ENCODE assay signal across 8 cellular contexts in the genomic region with DNA sequence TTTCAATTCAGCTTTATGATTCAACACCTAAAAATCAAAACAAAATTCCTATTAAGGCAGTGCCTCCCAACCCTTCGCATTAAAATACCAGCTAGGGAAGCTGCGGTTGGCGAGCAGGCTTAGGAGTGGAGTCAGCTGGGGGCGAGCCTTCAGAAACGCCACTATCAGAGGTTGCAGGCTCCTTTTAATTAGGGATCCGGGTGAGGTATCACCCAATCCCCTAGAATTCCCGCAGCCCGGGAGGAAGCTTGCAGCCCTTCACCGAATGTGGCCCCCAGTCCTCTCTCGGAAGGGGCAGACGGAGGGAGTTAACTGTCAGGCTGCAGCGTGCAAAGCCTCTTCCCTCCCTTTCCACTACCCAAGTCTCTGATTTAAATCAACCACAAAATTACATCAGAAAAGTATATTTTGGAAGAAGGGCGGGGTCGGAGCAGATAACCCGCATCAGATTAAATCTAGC. TPM values are rescaled to one million over a fixed set of nuclear protein-coding genes. Genes with fewer than 3 reads are reported as not detected.
DNase-seq lines count a peak whose midpoint lies in the region; ATAC-seq and TF ChIP-seq lines count a peak whose summit lies in the region.

No MANE protein-coding gene starts in this region.

- peak overlapping the region; percentile 89 for H3K27ac ChIP-seq in brain microvascular endothelial cell

- peak overlapping the region; percentile 92 for H3K4me3 Mint-ChIP-seq in nephron progenitor cell

- in situ Hi-C loops in brain microvascular endothelial cell (cut with HindIII; ENCODE audit: low pct_ligation_motif_present, low sequenced_read_pairs) (no loop called here), G401 (cut with HindIII; ENCODE audit: low sequenced_read_pairs) (no loop called here)

- H3K4me3 ChIP-seq in brain microvascular endothelial cell (ENCODE audit: low read depth, low read length) = peak overlapping the region; percentile 83

- peaks cover 38% of the 10 kb centered on the region for H3K27me3 Mint-ChIP-seq in nephron progenitor cell (ENCODE audit: low read depth, poor library complexity)

- TF ChIP-seq CTCF in brain microvascular endothelial cell (IDR thresholded peaks at IDR 0.05; ENCODE audit: low read depth, low read length, missing control alignments) = no peak
- TF ChIP-seq CTCF in nephron progenitor cell (IDR thresholded peaks at IDR 0.05) = no peak

- peaks cover 75% of the 10 kb centered on the region for H3K4me1 Mint-ChIP-seq in nephron progenitor cell

- no peaks in the 10 kb centered on the region for H3K9me3 Mint-ChIP-seq in nephron progenitor cell

- H3K27ac Mint-ChIP-seq in nephron progenitor cell = no peak overlapping the region

- no peaks in the 10 kb centered on the region for H3K27me3 ChIP-seq in brain microvascular endothelial cell (replicated peaks)

- peaks cover 45% of the 10 kb centered on the region for H3K36me3 Mint-ChIP-seq in nephron progenitor cell (ENCODE audit: low read depth)

- ATAC-seq in GM19328 (IDR thresholded peaks at IDR 0.05; ENCODE audit: unreplicated experiment) = no peak
- no peak for ATAC-seq in HG03521 (IDR thresholded peaks at IDR 0.05; ENCODE audit: unreplicated experiment)
- ATAC-seq in HG03520 (IDR thresholded peaks at IDR 0.05; ENCODE audit: unreplicated experiment) = no peak

- DNase-seq in EH (ENCODE audit: low read depth) = peak; percentile 97
- peak; percentile 95 for DNase-seq in M059J (ENCODE audit: low read depth)
- DNase-seq in brain microvascular endothelial cell = peak; percentile 79
- no peak for DNase-seq in nephron progenitor cell
- no peak for DNase-seq in G401 (ENCODE audit: low spot score)

- H3K36me3 ChIP-seq in brain microvascular endothelial cell (replicated peaks) = peaks cover 43% of the 10 kb centered on the region

RNA-seq across cellular contexts. Expression of a gene that starts 1.7 kb away (rescaled TPM):
- 311 and 328 TPM in 2 replicates for total RNA-seq in M059J (2014; rRNA removed; shearing (Covaris generic))
- 0.03 and 1.1 TPM in 2 replicates for total RNA-seq in G401 (2014; rRNA removed; shearing (Covaris generic))

Comparison
In these comparisons a context has a peak if more than half of its experiments do, and no peak if none do; other contexts are left out.
1. DNase-seq: peak in EH (single experiment), M059J (single experiment) and brain microvascular endothelial cell (single experiment); none in nephron progenitor cell (single experiment) and G401 (single experiment).
2. RNA of a gene that starts 1.7 kb away (total RNA-seq): 311 to 328 TPM in M059J; 0.03 to 1.1 TPM in G401; every median in the first group is over 100 times any median in the second.